ENCODE assay signal across 26 cellular contexts in genomic region chr4:12178614-12179263, GRCh38.
"Had no signal": no experiment of that assay in that cellular context is flagged by ENCODE, and none has a peak within 500 bp of the region (broad histone marks: within the 10 kb centered on the region; RNA-seq: fewer than 3 reads in every experiment).

No MANE protein-coding gene starts in this region.

- H3K27ac ChIP-seq: ascending aorta, breast epithelium, esophagus muscularis mucosa, foreskin keratinocyte, gastrocnemius medialis had no signal

- H3K9me3 ChIP-seq: ascending aorta, breast epithelium, esophagus muscularis mucosa, gastrocnemius medialis had no signal

- H3K36me3 ChIP-seq: ascending aorta, breast epithelium, esophagus muscularis mucosa, gastrocnemius medialis had no signal

- H3K4me1 ChIP-seq: ascending aorta, breast epithelium, esophagus muscularis mucosa, foreskin keratinocyte, gastrocnemius medialis had no signal

- ATAC-seq: activated CD4-positive, alpha-beta T cell treated with anti-CD3 and anti-CD28 coated beads for 36 hours; activated naive CD4-positive, alpha-beta T cell treated with anti-CD3 and anti-CD28 coated beads, Interleukin-2, amount 50 U/mL, for 72 hours; activated T-cell treated with anti-CD3 and anti-CD28 coated beads, Interleukin-2, amount 50 U/mL, for 72 hours; effector memory CD8-positive, alpha-beta T cell; foreskin keratinocyte; gastrocnemius medialis had no signal

- H3K27me3 ChIP-seq: ascending aorta, breast epithelium, esophagus muscularis mucosa, foreskin keratinocyte, gastrocnemius medialis had no signal

- DNase-seq: activated CD4-positive, alpha-beta memory T cell treated with anti-CD3 and anti-CD28 coated beads for 36 hours; activated CD4-positive, alpha-beta T cell treated with anti-CD3 and anti-CD28 coated beads for 36 hours; activated CD4-positive, alpha-beta T cell treated with anti-CD3 and anti-CD28 coated beads, Interleukin-2, amount 10 ng/mL, durations not matched to agents 24 days and 14 days; activated CD4-positive, CD25-positive, alpha-beta regulatory T cell; activated CD4-positive, CD25-positive, alpha-beta regulatory T cell treated with anti-CD3 and anti-CD28 coated beads, Interleukin-2, amount 50 U/mL, for 72 hours; activated CD8-positive, alpha-beta memory T cell treated with anti-CD3 and anti-CD28 coated beads, Interleukin-2, amount 50 U/mL, for 48 hours; activated gamma-delta T cell; activated naive CD4-positive, alpha-beta T cell; activated naive CD4-positive, alpha-beta T cell treated with anti-CD3 and anti-CD28 coated beads, Interleukin-2, amount 10 ng/mL, durations not matched to agents 7 days and 5 days; activated naive CD8-positive, alpha-beta T cell treated with anti-CD3 and anti-CD28 coated beads, Interleukin-2, amount 10 ng/mL, durations not matched to agents 7 days and 5 days; activated T-cell treated with anti-CD3 and anti-CD28 coated beads for 4 hours; activated T-cell treated with anti-CD3 and anti-CD28 coated beads, Interleukin-2, amount 50 U/mL, for 24 hours; activated T-cell treated with anti-CD3 and anti-CD28 coated beads, Interleukin-2, amount 50 U/mL, for 72 hours; cortex of kidney; dermis blood vessel endothelial cell; effector CD4-positive, alpha-beta T cell; effector memory CD8-positive, alpha-beta T cell; erythroblast; foreskin keratinocyte; gastrocnemius medialis; glutamatergic neuron; T-helper 2 cell had no signal

- H3K4me3 ChIP-seq: ascending aorta, breast epithelium, esophagus muscularis mucosa, gastrocnemius medialis had no signal
